18 cellular contexts compared by ENCODE assay signal in genomic region chr4:26887809-26888208, GRCh38. TPM values are rescaled to one million over a fixed set of nuclear protein-coding genes. Genes with fewer than 3 reads are reported as not detected.
DNase-seq lines count a peak whose midpoint lies in the region; ATAC-seq lines count a peak whose summit lies in the region.
"Had no signal": no experiment of that assay in that cellular context is flagged by ENCODE, and none has a peak within 500 bp of the region (broad histone marks: within the 10 kb centered on the region; RNA-seq: fewer than 3 reads in every experiment).

No MANE protein-coding gene starts in this region.

- POLR2A ChIA-PET in CD8-positive, alpha-beta memory T cell (lab: Charles Lee), result interaction anchor here (0.5 to 4.6 kb wide), 4 partner anchors 8 to 588 kb away, joined by 3 to 96 read pairs (median 4); partner anchors contain the start of gene STIM2
- POLR2A ChIA-PET in naive thymus-derived CD8-positive, alpha-beta T cell (lab: Charles Lee), result interaction anchor here (6.1 kb wide), 1 partner anchor 28 kb away, joined by 180 read pairs; the partner anchor contains the start of gene STIM2

- no peaks in the 10 kb centered on the region for H3K27me3 ChIP-seq in CD8-positive, alpha-beta memory T cell (ENCODE audit: insufficient read depth, low read length, poor library complexity, severe bottlenecking)

- peaks cover 59% of the 10 kb centered on the region for H3K4me1 Mint-ChIP-seq in activated CD8-positive, alpha-beta memory T cell treated with anti-CD3 and anti-CD28 coated beads, Interleukin-2, amount 10 ng/mL, durations not matched to agents 7 days and 5 days
- H3K4me1 Mint-ChIP-seq in CD8-positive, alpha-beta memory T cell, result peaks cover 70 to 96% (median 94%) of the 10 kb centered on the region in 3 donors
- H3K4me1 Mint-ChIP-seq in activated T-helper 2 cell treated with anti-CD3 and anti-CD28 coated beads, Interferon-gamma antibody, Interleukin-2, Interleukin-4, amounts not matched to agents 10 μg/mL and 5 μg/mL and 100 μg/mL, durations not matched to agents 14 hours and 24 hours and 36 hours (ENCODE audit: low read depth), result peaks cover 59% of the 10 kb centered on the region
- H3K4me1 Mint-ChIP-seq in naive thymus-derived CD8-positive, alpha-beta T cell, result peaks cover 28 to 90% (median 76%) of the 10 kb centered on the region in 4 donors

- intact Hi-C loops in activated T-helper 2 cell treated with anti-CD3 and anti-CD28 coated beads, Interferon-gamma antibody, Interleukin-2, Interleukin-4, amounts not matched to agents 10 μg/mL and 5 μg/mL and 100 μg/mL, durations not matched to agents 14 hours and 24 hours and 36 hours (cut with micrococcal nuclease), result loop anchor here (2.0 to 10.0 kb wide), 4 partner anchors 21 to 143 kb away; no protein-coding TSS in a partner anchor

- H3K4me1 ChIP-seq in CD8-positive, alpha-beta memory T cell (ENCODE audit: insufficient read depth, low read length), result peaks cover 57% of the 10 kb centered on the region

- no peak overlapping the region for H3K4me3 ChIP-seq in CD8-positive, alpha-beta memory T cell (ENCODE audit: low read length)
- H3K4me3 ChIP-seq: HAP-1 had no signal

- H3K27ac Mint-ChIP-seq in activated CD8-positive, alpha-beta memory T cell treated with anti-CD3 and anti-CD28 coated beads, Interleukin-2, amount 10 ng/mL, durations not matched to agents 7 days and 5 days, result peak overlapping the region; percentile 35
- H3K27ac Mint-ChIP-seq in CD8-positive, alpha-beta memory T cell, result peak overlapping the region in 7 of 8 donors; percentile 46 to 85 (median 74)
- peak overlapping the region; percentile 55 for H3K27ac Mint-ChIP-seq in activated T-helper 2 cell treated with anti-CD3 and anti-CD28 coated beads, Interferon-gamma antibody, Interleukin-2, Interleukin-4, amounts not matched to agents 10 μg/mL and 5 μg/mL and 100 μg/mL, durations not matched to agents 14 hours and 24 hours and 36 hours
- H3K27ac Mint-ChIP-seq in naive thymus-derived CD8-positive, alpha-beta T cell, result peak overlapping the region in 8 of 10 donors; percentile 29 to 97 (median 73)

- no peak overlapping the region for H3K4me3 Mint-ChIP-seq in activated CD8-positive, alpha-beta memory T cell treated with anti-CD3 and anti-CD28 coated beads, Interleukin-2, amount 10 ng/mL, durations not matched to agents 7 days and 5 days
- H3K4me3 Mint-ChIP-seq in CD8-positive, alpha-beta memory T cell, result no peak overlapping the region
- no peak overlapping the region for H3K4me3 Mint-ChIP-seq in activated T-helper 2 cell treated with anti-CD3 and anti-CD28 coated beads, Interferon-gamma antibody, Interleukin-2, Interleukin-4, amounts not matched to agents 10 μg/mL and 5 μg/mL and 100 μg/mL, durations not matched to agents 14 hours and 24 hours and 36 hours (ENCODE audit: low read depth)
- peak overlapping the region in 2 of 10 donors; percentile 26 to 34 for H3K4me3 Mint-ChIP-seq in naive thymus-derived CD8-positive, alpha-beta T cell

- ATAC-seq in activated CD8-positive, alpha-beta memory T cell treated with anti-CD3 and anti-CD28 coated beads, Interleukin-2, amount 10 ng/mL, durations not matched to agents 7 days and 5 days, result no peak
- no peak for ATAC-seq in naive thymus-derived CD8-positive, alpha-beta T cell
- ATAC-seq: Panc1, Right ventricle myocardium inferior had no signal

- peaks cover 39% of the 10 kb centered on the region for H3K36me3 Mint-ChIP-seq in activated CD8-positive, alpha-beta memory T cell treated with anti-CD3 and anti-CD28 coated beads, Interleukin-2, amount 10 ng/mL, durations not matched to agents 7 days and 5 days
- peaks cover 0 to 4% (median 3%) of the 10 kb centered on the region in 3 donors for H3K36me3 Mint-ChIP-seq in CD8-positive, alpha-beta memory T cell
- H3K36me3 Mint-ChIP-seq in activated T-helper 2 cell treated with anti-CD3 and anti-CD28 coated beads, Interferon-gamma antibody, Interleukin-2, Interleukin-4, amounts not matched to agents 10 μg/mL and 5 μg/mL and 100 μg/mL, durations not matched to agents 14 hours and 24 hours and 36 hours (ENCODE audit: low read depth), result peaks cover 34% of the 10 kb centered on the region
- peaks cover 5 to 16% (median 5%) of the 10 kb centered on the region in 3 donors for H3K36me3 Mint-ChIP-seq in naive thymus-derived CD8-positive, alpha-beta T cell

- H3K27me3 Mint-ChIP-seq in activated CD8-positive, alpha-beta memory T cell treated with anti-CD3 and anti-CD28 coated beads, Interleukin-2, amount 10 ng/mL, durations not matched to agents 7 days and 5 days, result no peaks in the 10 kb centered on the region
- no peaks in the 10 kb centered on the region for H3K27me3 Mint-ChIP-seq in CD8-positive, alpha-beta memory T cell
- no peaks in the 10 kb centered on the region for H3K27me3 Mint-ChIP-seq in activated T-helper 2 cell treated with anti-CD3 and anti-CD28 coated beads, Interferon-gamma antibody, Interleukin-2, Interleukin-4, amounts not matched to agents 10 μg/mL and 5 μg/mL and 100 μg/mL, durations not matched to agents 14 hours and 24 hours and 36 hours (ENCODE audit: low read depth)
- no peaks in the 10 kb centered on the region for H3K27me3 Mint-ChIP-seq in naive thymus-derived CD8-positive, alpha-beta T cell

- CTCF ChIA-PET in activated CD8-positive, alpha-beta memory T cell treated with anti-CD3 and anti-CD28 coated beads, Interleukin-2, amount 10 ng/mL, durations not matched to agents 7 days and 5 days (lab: Charles Lee), result interaction anchor here (2.5 kb wide), 1 partner anchor 26 kb away, joined by 23 read pairs; the partner anchor contains the start of gene STIM2
- CTCF ChIA-PET in CD8-positive, alpha-beta memory T cell (lab: Charles Lee), result interaction anchor here (1.0 to 4.6 kb wide), 3 partner anchors 13 to 28 kb away, joined by 3 to 51 read pairs (median 20); partner anchors contain the start of gene STIM2

- no peak for DNase-seq in activated CD8-positive, alpha-beta memory T cell treated with anti-CD3 and anti-CD28 coated beads, Interleukin-2, amount 10 ng/mL, durations not matched to agents 7 days and 5 days
- no peak for DNase-seq in activated CD8-positive, alpha-beta memory T cell treated with anti-CD3 and anti-CD28 coated beads, Interleukin-2, amount 50 U/mL, for 48 hours
- DNase-seq in CD8-positive, alpha-beta memory T cell, result no peak
- no peak for DNase-seq in activated T-helper 2 cell treated with anti-CD3 and anti-CD28 coated beads, Interferon-gamma antibody, Interleukin-2, Interleukin-4, amounts not matched to agents 10 μg/mL and 5 μg/mL and 100 μg/mL, durations not matched to agents 14 hours and 24 hours and 36 hours (ENCODE audit: low spot score)
- no peak for DNase-seq in naive thymus-derived CD8-positive, alpha-beta T cell
- no peak for DNase-seq in amniotic stem cell (lab: John Stamatoyannopoulos, UW)
- DNase-seq in DMS153 treated with DMSO at 0.1 percent for 48 hours (lab: John Stamatoyannopoulos, UW; ENCODE audit: unreplicated experiment), result no peak
- DNase-seq in NCI-H2081 treated with DMSO at 0.1 percent for 48 hours (lab: John Stamatoyannopoulos, UW), result no peak
- DNase-seq: DMS 273 treated with DMSO at 0.1 percent for 48 hours, EL, Karpas-422, NCI-H1930, NCI-H2171 treated with DMSO at 0.1 percent for 48 hours, NCI-H510A, NCI-H82 had no signal

- H3K36me3 ChIP-seq in CD8-positive, alpha-beta memory T cell (ENCODE audit: insufficient read depth, low read length), result no peaks in the 10 kb centered on the region
- H3K36me3 ChIP-seq: HAP-1 had no signal

- H3K9me3 Mint-ChIP-seq in activated CD8-positive, alpha-beta memory T cell treated with anti-CD3 and anti-CD28 coated beads, Interleukin-2, amount 10 ng/mL, durations not matched to agents 7 days and 5 days (ENCODE audit: low read depth), result peaks cover 3% of the 10 kb centered on the region
- no peaks in the 10 kb centered on the region for H3K9me3 Mint-ChIP-seq in CD8-positive, alpha-beta memory T cell
- H3K9me3 Mint-ChIP-seq in activated T-helper 2 cell treated with anti-CD3 and anti-CD28 coated beads, Interferon-gamma antibody, Interleukin-2, Interleukin-4, amounts not matched to agents 10 μg/mL and 5 μg/mL and 100 μg/mL, durations not matched to agents 14 hours and 24 hours and 36 hours, result peaks cover 10% of the 10 kb centered on the region
- peaks cover 0 to 4% (median 0%) of the 10 kb centered on the region in 9 donors for H3K9me3 Mint-ChIP-seq in naive thymus-derived CD8-positive, alpha-beta T cell

- H3K27ac ChIP-seq in CD8-positive, alpha-beta memory T cell (ENCODE audit: low read depth, low read length), result no peak overlapping the region

- no peaks in the 10 kb centered on the region for H3K9me3 ChIP-seq in CD8-positive, alpha-beta memory T cell (ENCODE audit: low read length)
- H3K9me3 ChIP-seq: HAP-1 had no signal

RNA-seq across cellular contexts. Expression of gene STIM2, which starts 27.2 kb away (rescaled TPM):
- total RNA-seq in activated CD8-positive, alpha-beta memory T cell treated with anti-CD3 and anti-CD28 coated beads, Interleukin-2, amount 10 ng/mL, durations not matched to agents 7 days and 5 days, result 10 to 100 TPM; 54.6 to 66.3 TPM
- total RNA-seq in CD8-positive, alpha-beta memory T cell, result 10 to 100 TPM; 47.8 to 51.0 TPM
- 41.4 TPM for polyA plus RNA-seq in CD8-positive, alpha-beta memory T cell
- total RNA-seq in activated T-helper 2 cell treated with anti-CD3 and anti-CD28 coated beads, Interferon-gamma antibody, Interleukin-2, Interleukin-4, amounts not matched to agents 10 μg/mL and 5 μg/mL and 100 μg/mL, durations not matched to agents 14 hours and 24 hours and 36 hours, result 35.5 and 37.1 TPM in 2 replicates
- 100 to 1,000 TPM; 105 TPM for total RNA-seq in naive thymus-derived CD8-positive, alpha-beta T cell
- polyA plus RNA-seq in naive thymus-derived CD8-positive, alpha-beta T cell, result 10 to 100 TPM; 22.2 to 35.4 (median 33.0) TPM
